ENCODE assay signal across 10 cellular contexts in the genomic region with DNA sequence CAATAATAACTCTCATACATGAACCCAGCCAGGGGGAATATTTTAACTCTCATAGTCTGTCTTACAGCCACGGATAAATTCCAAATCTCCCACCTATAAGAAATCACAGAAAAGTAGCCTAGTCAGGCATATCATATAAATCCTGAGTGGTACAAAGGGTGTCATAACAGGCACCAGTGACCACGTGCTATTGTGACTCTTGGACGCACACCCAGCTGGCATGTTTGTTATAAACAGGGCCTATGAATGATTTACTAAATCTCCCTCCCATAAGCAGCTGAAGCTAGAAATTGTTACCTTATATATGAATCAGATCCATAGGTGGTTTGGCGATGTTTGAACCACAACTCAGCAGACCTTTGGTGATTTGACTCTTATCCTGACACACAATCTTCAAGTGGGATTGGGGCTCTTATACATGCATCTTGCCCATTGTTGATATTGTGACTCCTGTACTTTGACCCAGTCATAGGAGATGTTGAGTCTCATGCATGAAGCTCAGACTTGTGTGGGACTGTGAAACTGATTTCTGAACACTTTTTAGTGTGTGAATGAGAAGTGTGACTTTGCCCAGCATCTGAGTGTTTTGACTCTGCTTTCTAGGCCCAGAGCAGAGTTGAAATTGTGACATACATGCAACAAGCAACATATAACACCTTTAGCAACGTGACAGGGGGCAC. TPM values are rescaled to one million over a fixed set of nuclear protein-coding genes. Genes with fewer than 3 reads are reported as not detected.
"Had no signal": no experiment of that assay in that cellular context is flagged by ENCODE, and none has a peak within 500 bp of the region (broad histone marks: within the 10 kb centered on the region; RNA-seq: fewer than 3 reads in every experiment).

No MANE protein-coding gene starts in this region.

RNA-seq across cellular contexts. Expression of a gene that starts 12.9 kb away (rescaled TPM):
- total RNA-seq: OCI-LY7, PC-3, PC-9, Peyer's patch, Right ventricle myocardium inferior, Right ventricle myocardium superior, RPMI7951, SJCRH30, SJSA1, SK-MEL-5 had no signal
